ENCODE assay signal across 21 cellular contexts in genomic region chr7:1061180-1061579, GRCh38. TPM values are rescaled to one million over a fixed set of nuclear protein-coding genes. Genes with fewer than 3 reads are reported as not detected.
DNase-seq lines count a peak whose midpoint lies in the region; ATAC-seq, FAIRE-seq and TF ChIP-seq lines count a peak whose summit lies in the region.
"Had no signal": no experiment of that assay in that cellular context is flagged by ENCODE, and none has a peak within 500 bp of the region (broad histone marks: within the 10 kb centered on the region; RNA-seq: fewer than 3 reads in every experiment).

No MANE protein-coding gene starts in this region.

- peaks cover 11% of the 10 kb centered on the region for H3K79me2 ChIP-seq in GM12878 (ENCODE audit: control insufficient read depth, insufficient read depth, low read length)

- H3K4me2 ChIP-seq in GM12878 (ENCODE audit: control insufficient read depth, insufficient read depth): peak overlapping the region; percentile 76
- H3K4me2 ChIP-seq: KMS-11 had no signal

- TF ChIP-seq POLR2A in GM12878 (IDR thresholded peaks at IDR 0.05; ENCODE audit: low read depth, low read length) (no peak), prostate gland (IDR thresholded peaks at IDR 0.05) (no peak)

- in situ Hi-C loops in GM12878 (cut with MboI): loop anchor here (5.0 kb wide), 2 partner anchors 34 to 64 kb away; no protein-coding TSS in a partner anchor

- POLR2A ChIA-PET in GM12878 (lab: Charles Lee): interaction anchor here (0.6 to 3.0 kb wide), 3 partner anchors 25 to 95 kb away, joined by 4 to 40 read pairs (median 11); no protein-coding TSS in a partner anchor

- H3K4me1 ChIP-seq in GM12878 (ENCODE audit: control insufficient read depth, insufficient read depth, low read length) (peaks cover 33% of the 10 kb centered on the region), prostate gland (replicated peaks) (no peaks in the 10 kb centered on the region)

- H3K27ac ChIP-seq in GM12878 (ENCODE audit: control insufficient read depth, insufficient read depth) (peak overlapping the region; percentile 81), prostate gland (no peak overlapping the region)
- H3K27ac ChIP-seq: KMS-11 had no signal

- no peak for FAIRE-seq in GM12878 (lab: Jason Lieb, UNC)
- FAIRE-seq: HepG2, RCC 7860 had no signal

- H3K4me3 Mint-ChIP-seq in naive B cell (peak overlapping the region in 5 of 8 donors; percentile 9 to 84 (median 79)), type B pancreatic cell (no peak overlapping the region)
- H3K4me3 Mint-ChIP-seq: HFFc6 had no signal

- no peak for TF ChIP-seq EP300 in GM12878 (IDR thresholded peaks at IDR 0.05; ENCODE audit: borderline replicate concordance in 1 of 2, control insufficient read depth in 1 of 2, low read depth in 2 of 2, low read length in 2 of 2)

- 94% methylated on average over 9 of the region's 9 CpGs for WGBS in GM12878 (ENCODE audit: insufficient coverage, insufficient replicate concordance, low lambda C conversion rate, missing lambda C conversion rate)
- 92% methylated on average over 9 of the region's 9 CpGs for WGBS in prostate gland

- intact Hi-C loops in GM12878 (cut with micrococcal nuclease; ENCODE audit: unreplicated experiment): loop anchor here (10.0 kb wide), 1 partner anchor 156 kb away; no protein-coding TSS in a partner anchor
- intact Hi-C loops in prostate gland (cut with DNase I): no loop called here

- SMC1A ChIA-PET in GM12878 (lab: Charles Lee; ENCODE audit: uncharacterized antibody, unreplicated experiment): interaction anchor here (1.5 to 3.6 kb wide), 6 partner anchors 16 to 67 kb away, joined by 3 to 28 read pairs (median 8); partner anchors contain the start of gene GPR146

- no peak for TF ChIP-seq CTCF in GM12878 (IDR thresholded peaks at IDR 0.05 in 2 of 3, conservative IDR thresholded peaks at IDR 0.05 in 1 of 3; ENCODE audit: control insufficient read depth in 2 of 3, extremely low read depth in 1 of 3, insufficient read depth in 1 of 3, low read depth in 3 of 3, low read length in 3 of 3)
- TF ChIP-seq CTCF in type B pancreatic cell (conservative IDR thresholded peaks at IDR 0.05): no peak
- TF ChIP-seq CTCF in prostate gland (IDR thresholded peaks at IDR 0.05): no peak

- TF ChIP-seq RAD21 in GM12878 (IDR thresholded peaks at IDR 0.05; ENCODE audit: insufficient read depth, low read depth, low read length): no peak

- H3K4me1 Mint-ChIP-seq in naive B cell: peaks cover 35 to 50% (median 49%) of the 10 kb centered on the region in 3 donors
- peaks cover 18% of the 10 kb centered on the region for H3K4me1 Mint-ChIP-seq in type B pancreatic cell (ENCODE audit: unreplicated experiment)

- DNase-seq in H7 (peak; percentile 68), GM12878 (ENCODE audit: low read depth, low spot score) (no peak), naive B cell (no peak), type B pancreatic cell (ENCODE audit: extremely low spot score, unreplicated experiment) (no peak), prostate gland (ENCODE audit: low spot score) (no peak), T-helper 2 cell (no peak)
- DNase-seq in activated CD4-positive, alpha-beta T cell treated with anti-CD3 and anti-CD28 coated beads, Interleukin-2, amount 50 U/mL, for 1 hour: no peak
- DNase-seq: BE2C; CD8-positive, alpha-beta memory T cell; DND-41; GF-D8; HFFc6; NCI-H1105; NCI-H187; NCI-H2171 treated with DMSO at 0.1 percent for 48 hours; NCI-H774 had no signal

- H3K27me3 Mint-ChIP-seq in naive B cell (peaks cover 21 to 83% (median 22%) of the 10 kb centered on the region in 3 donors), type B pancreatic cell (no peaks in the 10 kb centered on the region)
- H3K27me3 Mint-ChIP-seq: CD8-positive, alpha-beta memory T cell had no signal

- BruUV-seq in GM12878 (replicated peaks; lab: Mats Ljungman, UMichigan): no TSS peak

- CTCF ChIA-PET in GM12878 (lab: Yijun Ruan, JAX): interaction anchor here (0.8 to 9.7 kb wide), 9 partner anchors 7 to 114 kb away, joined by 3 to 77 read pairs (median 4); partner anchors contain the start of gene GPR146

- H3K9me3 Mint-ChIP-seq in naive B cell (peaks cover 0 to 1% (median 0%) of the 10 kb centered on the region in 7 donors), type B pancreatic cell (no peaks in the 10 kb centered on the region)
- H3K9me3 Mint-ChIP-seq: CD8-positive, alpha-beta memory T cell; GM23338; HFFc6 had no signal

- no peak overlapping the region for H2AFZ ChIP-seq in GM12878 (ENCODE audit: control insufficient read depth, low read depth, low read length)
- H2AFZ ChIP-seq: GM23338 had no signal

- H3K36me3 Mint-ChIP-seq in naive B cell (peaks cover 0 to 6% of the 10 kb centered on the region in 2 donors), type B pancreatic cell (peaks cover 4% of the 10 kb centered on the region)

- H3K27me3 ChIP-seq in H7 (ENCODE audit: control insufficient read depth, insufficient read depth, low read length): no peaks in the 10 kb centered on the region
- no peaks in the 10 kb centered on the region for H3K27me3 ChIP-seq in GM12878 (replicated peaks in 1 of 2; ENCODE audit: control insufficient read depth in 2 of 2, insufficient read depth in 2 of 2, low read length in 1 of 2)
- no peaks in the 10 kb centered on the region for H3K27me3 ChIP-seq in prostate gland (replicated peaks; ENCODE audit: insufficient read depth)
- H3K27me3 ChIP-seq: BE2C had no signal

- RAD21 ChIA-PET in GM12878 (lab: Charles Lee; ENCODE audit: unreplicated experiment): interaction anchor here (1.1 to 3.1 kb wide), 6 partner anchors 18 to 67 kb away, joined by 3 to 12 read pairs (median 4); no protein-coding TSS in a partner anchor

- H3K9ac ChIP-seq in GM12878 (ENCODE audit: control insufficient read depth, insufficient read depth, low read length): peak overlapping the region; percentile 39; the same call in 1 of the 2 replicates
- H3K9ac ChIP-seq: KMS-11 had no signal

- H3K4me3 ChIP-seq in H7 (ENCODE audit: insufficient read depth, low read depth, low read length) (no peak overlapping the region), GM12878 (peak overlapping the region; percentile 13; the same call in 1 of the 2 replicates), prostate gland (no peak overlapping the region)
- H3K4me3 ChIP-seq: GM23338 had no signal

- no peaks in the 10 kb centered on the region for H4K20me1 ChIP-seq in GM12878 (ENCODE audit: control insufficient read depth, insufficient read depth)

- no peak for ATAC-seq in GM12878
- no peak for ATAC-seq in naive B cell (ENCODE audit: low read depth in 2 of 2)
- ATAC-seq: HepG2 had no signal

- H3K36me3 ChIP-seq in H7 (replicated peaks; ENCODE audit: control insufficient read depth, insufficient read depth, low read length) (no peaks in the 10 kb centered on the region; the same call in 1 of the 2 replicates), GM12878 (ENCODE audit: control insufficient read depth in 2 of 2, insufficient read depth in 2 of 2, low read length in 1 of 2) (peaks cover 4 to 5% of the 10 kb centered on the region in 2 experiments; a peak in 3 of 4 replicates), prostate gland (no peaks in the 10 kb centered on the region)

- no peaks in the 10 kb centered on the region; the same call in 2 of the 3 replicates for H3K9me3 ChIP-seq in GM12878 (replicated peaks; ENCODE audit: control insufficient read depth, insufficient read depth, low read length)
- no peaks in the 10 kb centered on the region for H3K9me3 ChIP-seq in prostate gland
- H3K9me3 ChIP-seq: BE2C had no signal

- H3K27ac Mint-ChIP-seq in naive B cell (peak overlapping the region; percentile 94 to 98 (median 98)), type B pancreatic cell (peak overlapping the region; percentile 58)
- H3K27ac Mint-ChIP-seq: GM23338, HFFc6 had no signal

RNA-seq across cellular contexts. Expression of gene GPR146, which starts 16.8 kb away (rescaled TPM):
- 0.07 and 0.87 TPM in 2 replicates for total RNA-seq in H7 (2014; rRNA removed; shearing (Covaris generic))
- 30.0 and 31.5 TPM in 2 replicates for total RNA-seq in GM12878 (2013; cell fraction: nucleolus; rRNA removed)
- 0.65 and 0.68 TPM in 2 replicates for total RNA-seq in GM12878 (2014; rRNA removed)
- 0.36 and 0.92 TPM in 2 replicates for total RNA-seq in GM12878 (2014; rRNA removed; fragmentation: Illumina TruSeq; extraction: Trizol)
- total RNA-seq in GM12878 (2021): 0.51 and 1.1 TPM in 2 replicates
- 3.5 TPM for polyA plus RNA-seq in GM12878 (2011; ENCODE audit: low read depth)
- polyA plus RNA-seq in GM12878 (2011; rRNA removed): 9.0 and 12.0 TPM in 2 replicates
- polyA plus RNA-seq in GM12878 (2011; cell fraction: cytosol; rRNA removed): 12.9 and 14.2 TPM in 2 replicates
- 18.1 and 26.9 TPM in 2 replicates for polyA plus RNA-seq in GM12878 (2011; cell fraction: nucleus; rRNA removed)
- 5.0 and 11.4 TPM in 2 replicates for polyA plus RNA-seq in GM12878 (2012)
- 0.19 TPM in 1 of 2 replicates, not detected in the other for polyA plus RNA-seq in GM12878 (2014; fragmentation: Illumina TruSeq; extraction: Trizol)
- polyA plus RNA-seq in GM12878 (2014; fragmentation: Nextera tagmentation; extraction: Ambion mirVana): not detected
- polyA plus RNA-seq in GM12878 (2014; rRNA removed): 0.50 and 0.80 TPM in 2 replicates
- 1 to 10 TPM in 1 of 2 experiments, under 1 TPM in 1; 0.56 to 1.0 TPM for polyA plus RNA-seq in GM12878 (2016; fragmentation: Nextera tagmentation; extraction: Ambion mirVana)
- polyA minus RNA-seq in GM12878 (2011; rRNA and poly(A)+ RNA removed): 11.6 and 21.0 TPM in 2 replicates
- 2.2 and 3.7 TPM in 2 replicates for polyA minus RNA-seq in GM12878 (2011; cell fraction: cytosol; rRNA and poly(A)+ RNA removed)
- 6.0 and 13.7 TPM in 2 replicates for polyA minus RNA-seq in GM12878 (2011; cell fraction: nucleus; rRNA and poly(A)+ RNA removed)
- 1 to 10 TPM; 2.0 to 9.7 (median 3.9) TPM for polyA plus RNA-seq in naive B cell (ENCODE audit: low read depth in 6 of 6)
- total RNA-seq in type B pancreatic cell (ENCODE audit: low replicate concordance): 1.2 TPM in 2 replicates
- 10 to 100 TPM in 1 of 2 donors, 1 to 10 TPM in 1; 6.1 to 25.9 TPM for total RNA-seq in prostate gland
- total RNA-seq: MCF 10A had no signal

RNA-seq across cellular contexts. Expression of gene GPER1, which starts 26.7 kb away (rescaled TPM):
- total RNA-seq in H7 (2014; rRNA removed; shearing (Covaris generic)): 0.14 and 0.63 TPM in 2 replicates
- total RNA-seq in GM12878 (2013; cell fraction: nucleolus; rRNA removed): 22.4 and 23.1 TPM in 2 replicates
- total RNA-seq in GM12878 (2014; rRNA removed) (5.3 and 5.5 TPM in 2 replicates), GM12878 (2014; rRNA removed; fragmentation: Illumina TruSeq; extraction: Trizol) (1.8 and 2.2 TPM in 2 replicates), GM12878 (2021) (6.3 and 7.7 TPM in 2 replicates), type B pancreatic cell (ENCODE audit: low replicate concordance) (2.5 and 5.0 TPM in 2 replicates), prostate gland (10 to 100 TPM in 1 of 2 donors, 1 to 10 TPM in 1; 7.4 to 11.5 TPM)
- 3.5 TPM for polyA plus RNA-seq in GM12878 (2011; ENCODE audit: low read depth)
- polyA plus RNA-seq in GM12878 (2011; rRNA removed) (1.3 and 1.9 TPM in 2 replicates), GM12878 (2014; fragmentation: Illumina TruSeq; extraction: Trizol) (0.73 and 1.4 TPM in 2 replicates), GM12878 (2014; fragmentation: Nextera tagmentation; extraction: Ambion mirVana) (under 1 TPM; 0.03 to 0.73 TPM), GM12878 (2014; rRNA removed) (6.5 TPM in 2 replicates), GM12878 (2016; fragmentation: Nextera tagmentation; extraction: Ambion mirVana) (1 to 10 TPM; 3.0 to 5.2 TPM), naive B cell (ENCODE audit: low read depth in 6 of 6) (under 1 TPM in 3 of 6 donors, not detected in 3; 0.40 to 0.88 (median 0.65) TPM)
- polyA plus RNA-seq in GM12878 (2011; cell fraction: cytosol; rRNA removed): 3.7 and 5.1 TPM in 2 replicates
- polyA plus RNA-seq in GM12878 (2011; cell fraction: nucleus; rRNA removed): 7.0 and 10.0 TPM in 2 replicates
- 8.0 and 8.4 TPM in 2 replicates for polyA plus RNA-seq in GM12878 (2012)
- 3.1 and 5.3 TPM in 2 replicates for polyA minus RNA-seq in GM12878 (2011; rRNA and poly(A)+ RNA removed)
- polyA minus RNA-seq in GM12878 (2011; cell fraction: cytosol; rRNA and poly(A)+ RNA removed): 2.1 and 2.3 TPM in 2 replicates
- 0.96 and 1.5 TPM in 2 replicates for polyA minus RNA-seq in GM12878 (2011; cell fraction: nucleus; rRNA and poly(A)+ RNA removed)
- total RNA-seq: CD8-positive, alpha-beta memory T cell; GM23338 had no signal
